Comparison of ENCODE assay signal across 10 cellular contexts in genomic region chr2:181165199-181165868, GRCh38.
A peak's percentile ranks its signal among the peaks of the same experiment; 100 is the strongest.
DNase-seq lines count a peak whose midpoint lies in the region; ATAC-seq and TF ChIP-seq lines count a peak whose summit lies in the region.
"Had no signal": no experiment of that assay in that cellular context is flagged by ENCODE, and none has a peak within 500 bp of the region (broad histone marks: within the 10 kb centered on the region; RNA-seq: fewer than 3 reads in every experiment).

No MANE protein-coding gene starts in this region.

- no peaks in the 10 kb centered on the region for H3K4me1 Mint-ChIP-seq in osteocyte (ENCODE audit: unreplicated experiment)

- peak; percentile 73 for ATAC-seq in HG03354 (IDR thresholded peaks at IDR 0.05; ENCODE audit: poor library complexity, severe bottlenecking, unreplicated experiment)

- no peak overlapping the region for H3K4me3 Mint-ChIP-seq in osteocyte (ENCODE audit: unreplicated experiment)

- H3K9me3 Mint-ChIP-seq in osteocyte (ENCODE audit: unreplicated experiment), result peaks cover 9% of the 10 kb centered on the region

- DNase-seq in GM13976 (ENCODE audit: low spot score) (peak; percentile 40), GM20000 (ENCODE audit: low spot score) (peak; percentile 39), NCI-H1092 (lab: John Stamatoyannopoulos, UW) (no peak), osteocyte (ENCODE audit: extremely low spot score, unreplicated experiment) (no peak), ecto neural progenitor cell (ENCODE audit: low spot score) (no peak), coronary artery (ENCODE audit: low spot score) (no peak)
- no peak for DNase-seq in effector memory CD4-positive, alpha-beta T cell

- H3K4me1 ChIP-seq in effector memory CD4-positive, alpha-beta T cell (ENCODE audit: control insufficient read depth, insufficient read depth, low read length, poor library complexity, severe bottlenecking), result peaks cover 9% of the 10 kb centered on the region
- H3K4me1 ChIP-seq: prostate gland had no signal

- H3K27ac ChIP-seq in effector memory CD4-positive, alpha-beta T cell (ENCODE audit: insufficient read depth, low read length, poor library complexity, severe bottlenecking), result peak overlapping the region; percentile 57
- H3K27ac ChIP-seq in coronary artery, result no peak overlapping the region
- H3K27ac ChIP-seq: hepatocyte, prostate gland had no signal

- H3K27me3 Mint-ChIP-seq in osteocyte (ENCODE audit: unreplicated experiment), result no peaks in the 10 kb centered on the region

- no peaks in the 10 kb centered on the region for H3K27me3 ChIP-seq in effector memory CD4-positive, alpha-beta T cell (replicated peaks; ENCODE audit: control insufficient read depth, insufficient read depth, low read length, poor library complexity, severe bottlenecking)
- H3K27me3 ChIP-seq: hepatocyte had no signal

- H3K36me3 Mint-ChIP-seq in osteocyte (ENCODE audit: unreplicated experiment), result no peaks in the 10 kb centered on the region

- in situ Hi-C loops in GM13976 (cut with MboI; ENCODE audit: low sequenced_read_pairs, unreplicated experiment), result no loop called here

- no peaks in the 10 kb centered on the region for H3K9me3 ChIP-seq in effector memory CD4-positive, alpha-beta T cell (ENCODE audit: control insufficient read depth, low read length)
- H3K9me3 ChIP-seq: prostate gland had no signal

- H3K27ac Mint-ChIP-seq in osteocyte (ENCODE audit: unreplicated experiment), result no peak overlapping the region

- TF ChIP-seq CTCF in GM13976 (IDR thresholded peaks at IDR 0.05; ENCODE audit: borderline replicate concordance, control extremely low read depth, extremely low read depth, insufficient read depth, missing control alignments), result no peak
- no peak for TF ChIP-seq CTCF in GM20000 (IDR thresholded peaks at IDR 0.05; ENCODE audit: extremely low read depth, missing control alignments)
- no peak for TF ChIP-seq CTCF in osteocyte (IDR thresholded peaks at IDR 0.05)
- no peak for TF ChIP-seq CTCF in coronary artery (IDR thresholded peaks at IDR 0.05)

- H3K36me3 ChIP-seq in effector memory CD4-positive, alpha-beta T cell (ENCODE audit: control insufficient read depth, insufficient read depth, low read length), result no peaks in the 10 kb centered on the region
- H3K36me3 ChIP-seq: prostate gland had no signal

- H3K4me3 ChIP-seq in effector memory CD4-positive, alpha-beta T cell (ENCODE audit: insufficient read depth, low read depth, low read length, poor library complexity, severe bottlenecking), result peak overlapping the region; percentile 24
- no peak overlapping the region for H3K4me3 ChIP-seq in coronary artery
- H3K4me3 ChIP-seq: hepatocyte, prostate gland had no signal

Comparison
In these comparisons a context has a peak if more than half of its experiments do, and no peak if none do; other contexts are left out.
1. DNase-seq: peak in GM13976 (single experiment) and GM20000 (single experiment); none in effector memory CD4-positive, alpha-beta T cell (0 of 3), NCI-H1092 (single experiment), osteocyte (single experiment), ecto neural progenitor cell (single experiment) and coronary artery (single experiment).